In the genomic region with DNA sequence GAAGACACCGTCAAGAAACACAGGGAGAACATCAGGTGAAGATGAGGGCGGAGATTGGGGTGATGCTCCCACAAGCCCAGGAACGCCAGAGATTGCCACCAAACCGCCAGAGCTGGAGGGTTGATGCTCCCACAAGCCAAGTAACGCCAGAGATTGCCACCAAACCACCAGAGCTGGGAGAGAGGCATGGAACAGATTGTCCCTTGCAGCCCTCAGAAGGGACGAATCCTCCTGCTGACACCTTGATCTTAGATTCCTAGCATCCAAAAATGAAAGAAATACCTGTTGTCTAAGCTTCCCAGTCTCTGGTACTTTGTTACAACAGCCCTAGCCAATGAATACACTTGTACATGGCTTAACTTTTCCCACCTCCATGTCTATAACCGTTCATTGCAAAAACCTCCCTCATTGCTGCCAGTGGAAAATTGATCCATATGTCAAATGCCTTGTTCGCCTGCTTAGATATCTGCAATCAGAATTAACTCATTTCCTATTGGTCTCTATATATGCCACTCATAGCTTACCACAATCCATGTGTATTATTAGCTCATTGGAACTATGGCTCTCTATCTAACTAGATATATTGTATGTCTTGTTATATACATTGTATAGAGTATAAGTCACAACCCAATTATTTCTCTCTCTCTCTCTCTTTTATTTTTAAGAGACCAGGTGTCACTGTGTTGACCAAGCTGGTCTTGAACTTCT, we compare ENCODE assay signal across 9 cellular contexts.
DNase-seq lines count a peak whose midpoint lies in the region; ATAC-seq and TF ChIP-seq lines count a peak whose summit lies in the region.
"Had no signal": no experiment of that assay in that cellular context is flagged by ENCODE, and none has a peak within 500 bp of the region (broad histone marks: within the 10 kb centered on the region; RNA-seq: fewer than 3 reads in every experiment).

No MANE protein-coding gene starts in this region.

- H3K27ac ChIP-seq in CD4-positive, CD25-positive, alpha-beta regulatory T cell (ENCODE audit: insufficient read depth, low read length, poor library complexity, severe bottlenecking) = no peak overlapping the region
- H3K27ac ChIP-seq in naive thymus-derived CD4-positive, alpha-beta T cell (ENCODE audit: low read depth, low read length) = no peak overlapping the region
- no peak overlapping the region for H3K27ac ChIP-seq in psoas muscle
- H3K27ac ChIP-seq: SK-N-MC had no signal

- H3K36me3 ChIP-seq in CD4-positive, CD25-positive, alpha-beta regulatory T cell (ENCODE audit: control insufficient read depth, insufficient read depth, low read length) = no peaks in the 10 kb centered on the region
- H3K36me3 ChIP-seq in naive thymus-derived CD4-positive, alpha-beta T cell (ENCODE audit: control insufficient read depth in 2 of 3, insufficient read depth in 3 of 3, low read length in 3 of 3) = no peaks in the 10 kb centered on the region
- H3K36me3 ChIP-seq in psoas muscle (ENCODE audit: insufficient read depth in 1 of 2, low read depth in 1 of 2) = no peaks in the 10 kb centered on the region

- peak overlapping the region; percentile 55 for H3K4me3 ChIP-seq in CD4-positive, CD25-positive, alpha-beta regulatory T cell (ENCODE audit: low read depth, low read length)
- H3K4me3 ChIP-seq in naive thymus-derived CD4-positive, alpha-beta T cell (ENCODE audit: low read length) = peak overlapping the region; percentile 5
- no peak overlapping the region for H3K4me3 ChIP-seq in psoas muscle
- H3K4me3 ChIP-seq: SK-N-MC had no signal

- CTCF ChIA-PET in HEK293T (lab: Yijun Ruan, JAX) = no interaction called here
- CTCF ChIA-PET in naive thymus-derived CD4-positive, alpha-beta T cell (lab: Charles Lee) = no interaction called here

- TF ChIP-seq CTCF in psoas muscle (IDR thresholded peaks at IDR 0.05) = no peak

- intact Hi-C loops in naive thymus-derived CD4-positive, alpha-beta T cell (cut with micrococcal nuclease) = loop anchor here in 1 of 2 donors (2.0 to 10.0 kb wide), 4 partner anchors 126 to 510 kb away; a partner anchor contains a TSS
- intact Hi-C loops in psoas muscle (cut with DNase I) = no loop called here

- peaks cover 8% of the 10 kb centered on the region for H3K4me1 ChIP-seq in CD4-positive, CD25-positive, alpha-beta regulatory T cell (ENCODE audit: control insufficient read depth, insufficient read depth, low read length, poor library complexity, severe bottlenecking)
- peaks cover 0 to 37% of the 10 kb centered on the region in 2 donors for H3K4me1 ChIP-seq in naive thymus-derived CD4-positive, alpha-beta T cell (ENCODE audit: control insufficient read depth in 2 of 2, insufficient read depth in 2 of 2, low read length in 2 of 2)
- H3K4me1 ChIP-seq in psoas muscle = no peaks in the 10 kb centered on the region

- H3K4me3 Mint-ChIP-seq in CD4-positive, CD25-positive, alpha-beta regulatory T cell = peak overlapping the region in 3 of 4 donors; percentile 52 to 86 (median 79)
- H3K4me3 Mint-ChIP-seq in activated naive CD8-positive, alpha-beta T cell treated with anti-CD3 and anti-CD28 coated beads, Interleukin-2, amount 50 U/mL, for 24 hours = peak overlapping the region; percentile 45
- H3K4me3 Mint-ChIP-seq in naive thymus-derived CD4-positive, alpha-beta T cell = peak overlapping the region in 6 of 10 donors; percentile 18 to 82 (median 70)

- DNase-seq in CD4-positive, CD25-positive, alpha-beta regulatory T cell = no peak
- DNase-seq in HEK293T (ENCODE audit: extremely low spot score) (no peak), psoas muscle (no peak), NCI-H526 treated with DMSO at 0.1 percent for 48 hours (lab: John Stamatoyannopoulos, UW) (no peak), NCI-H2029 treated with DMSO at 0.1 percent for 48 hours (lab: John Stamatoyannopoulos, UW) (no peak)
- DNase-seq in activated naive CD8-positive, alpha-beta T cell treated with anti-CD3 and anti-CD28 coated beads, Interleukin-2, amount 50 U/mL, for 24 hours = no peak
- DNase-seq in naive thymus-derived CD4-positive, alpha-beta T cell = no peak

- POLR2A ChIA-PET in HEK293T (lab: Yijun Ruan, JAX) = no interaction called here
- POLR2A ChIA-PET in naive thymus-derived CD4-positive, alpha-beta T cell (lab: Charles Lee) = no interaction called here

- WGBS in psoas muscle, 3 donors = 92 to 96% (median 94%) methylated on average over 8 of the region's 8 CpGs

- peaks cover 5 to 25% (median 21%) of the 10 kb centered on the region in 4 donors for H3K4me1 Mint-ChIP-seq in CD4-positive, CD25-positive, alpha-beta regulatory T cell
- H3K4me1 Mint-ChIP-seq in activated naive CD8-positive, alpha-beta T cell treated with anti-CD3 and anti-CD28 coated beads, Interleukin-2, amount 50 U/mL, for 24 hours = peaks cover 51% of the 10 kb centered on the region
- peaks cover 6 to 58% (median 7%) of the 10 kb centered on the region in 7 donors for H3K4me1 Mint-ChIP-seq in naive thymus-derived CD4-positive, alpha-beta T cell

- no peaks in the 10 kb centered on the region for H3K27me3 Mint-ChIP-seq in CD4-positive, CD25-positive, alpha-beta regulatory T cell
- H3K27me3 Mint-ChIP-seq in activated naive CD8-positive, alpha-beta T cell treated with anti-CD3 and anti-CD28 coated beads, Interleukin-2, amount 50 U/mL, for 24 hours = no peaks in the 10 kb centered on the region
- H3K27me3 Mint-ChIP-seq in naive thymus-derived CD4-positive, alpha-beta T cell = peaks cover 0 to 6% (median 0%) of the 10 kb centered on the region in 5 donors

- peak overlapping the region in 1 of 3 donors; percentile 55 for H3K27ac Mint-ChIP-seq in CD4-positive, CD25-positive, alpha-beta regulatory T cell
- peak overlapping the region; percentile 54 for H3K27ac Mint-ChIP-seq in activated naive CD8-positive, alpha-beta T cell treated with anti-CD3 and anti-CD28 coated beads, Interleukin-2, amount 50 U/mL, for 24 hours
- peak overlapping the region in 4 of 9 donors; percentile 7 to 92 (median 56) for H3K27ac Mint-ChIP-seq in naive thymus-derived CD4-positive, alpha-beta T cell

- ATAC-seq in CD4-positive, CD25-positive, alpha-beta regulatory T cell (ENCODE audit: low read depth in 2 of 2) = no peak
- ATAC-seq in activated naive CD8-positive, alpha-beta T cell treated with anti-CD3 and anti-CD28 coated beads, Interleukin-2, amount 50 U/mL, for 24 hours = no peak
- no peak for ATAC-seq in naive thymus-derived CD4-positive, alpha-beta T cell
- ATAC-seq in psoas muscle = no peak
- no peak for ATAC-seq in HG02870 (IDR thresholded peaks at IDR 0.05; ENCODE audit: unreplicated experiment)

- H3K27me3 ChIP-seq in CD4-positive, CD25-positive, alpha-beta regulatory T cell (ENCODE audit: control insufficient read depth, insufficient read depth, low read length) = peaks cover 1% of the 10 kb centered on the region
- H3K27me3 ChIP-seq in naive thymus-derived CD4-positive, alpha-beta T cell (ENCODE audit: control insufficient read depth in 2 of 2, insufficient read depth in 2 of 2, low read length in 2 of 2) = no peaks in the 10 kb centered on the region
- no peaks in the 10 kb centered on the region for H3K27me3 ChIP-seq in psoas muscle (ENCODE audit: insufficient read depth in 3 of 3, low read length in 2 of 3)

- no peaks in the 10 kb centered on the region for H3K36me3 Mint-ChIP-seq in CD4-positive, CD25-positive, alpha-beta regulatory T cell
- peaks cover 4% of the 10 kb centered on the region for H3K36me3 Mint-ChIP-seq in activated naive CD8-positive, alpha-beta T cell treated with anti-CD3 and anti-CD28 coated beads, Interleukin-2, amount 50 U/mL, for 24 hours (ENCODE audit: low read depth)
- peaks cover 0 to 33% (median 4%) of the 10 kb centered on the region in 5 donors for H3K36me3 Mint-ChIP-seq in naive thymus-derived CD4-positive, alpha-beta T cell

- no peaks in the 10 kb centered on the region for H3K9me3 ChIP-seq in CD4-positive, CD25-positive, alpha-beta regulatory T cell (ENCODE audit: control insufficient read depth in 2 of 2, low read length in 2 of 2)
- H3K9me3 ChIP-seq in naive thymus-derived CD4-positive, alpha-beta T cell (ENCODE audit: control insufficient read depth in 2 of 3, low read length in 3 of 3) = no peaks in the 10 kb centered on the region
- H3K9me3 ChIP-seq in psoas muscle = peaks cover 8% of the 10 kb centered on the region

- H3K9me3 Mint-ChIP-seq in CD4-positive, CD25-positive, alpha-beta regulatory T cell = peaks cover 0 to 8% (median 0%) of the 10 kb centered on the region in 7 donors
- H3K9me3 Mint-ChIP-seq in activated naive CD8-positive, alpha-beta T cell treated with anti-CD3 and anti-CD28 coated beads, Interleukin-2, amount 50 U/mL, for 24 hours = peaks cover 8% of the 10 kb centered on the region
- H3K9me3 Mint-ChIP-seq in naive thymus-derived CD4-positive, alpha-beta T cell = peaks cover 0 to 14% (median 6%) of the 10 kb centered on the region in 11 donors

TF ChIP-seq in HEK293T, 16 proteins besides CTCF, POLR2A, EP300 and RAD21:
- TF ChIP-seq FOXK2 (IDR thresholded peaks at IDR 0.05) (no peak), SP1 (IDR thresholded peaks at IDR 0.05) (no peak)
- TF ChIP-seq, protein P1, sequence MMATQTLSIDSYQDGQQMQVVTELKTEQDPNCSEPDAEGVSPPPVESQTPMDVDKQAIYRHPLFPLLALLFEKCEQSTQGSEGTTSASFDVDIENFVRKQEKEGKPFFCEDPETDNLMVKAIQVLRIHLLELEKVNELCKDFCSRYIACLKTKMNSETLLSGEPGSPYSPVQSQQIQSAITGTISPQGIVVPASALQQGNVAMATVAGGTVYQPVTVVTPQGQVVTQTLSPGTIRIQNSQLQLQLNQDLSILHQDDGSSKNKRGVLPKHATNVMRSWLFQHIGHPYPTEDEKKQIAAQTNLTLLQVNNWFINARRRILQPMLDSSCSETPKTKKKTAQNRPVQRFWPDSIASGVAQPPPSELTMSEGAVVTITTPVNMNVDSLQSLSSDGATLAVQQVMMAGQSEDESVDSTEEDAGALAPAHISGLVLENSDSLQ (IDR thresholded peaks at IDR 0.05) = peak; percentile 53
TF ChIP-seq in HEK293T: peak in this region for 1.
